29 cellular contexts compared by ENCODE assay signal in genomic region chr5:113240951-113241726, GRCh38.
A peak's percentile ranks its signal among the peaks of the same experiment; 100 is the strongest.
DNase-seq lines count a peak whose midpoint lies in the region; ATAC-seq and TF ChIP-seq lines count a peak whose summit lies in the region.
"Had no signal": no experiment of that assay in that cellular context is flagged by ENCODE, and none has a peak within 500 bp of the region (broad histone marks: within the 10 kb centered on the region; RNA-seq: fewer than 3 reads in every experiment).

No MANE protein-coding gene starts in this region.

- no peak for TF ChIP-seq CTCF in nephron progenitor cell (IDR thresholded peaks at IDR 0.05)

- H3K9me3 Mint-ChIP-seq in stimulated activated naive B cell treated with anti-CD40 and anti-IgM and Interleukin-4, amounts not matched to agents 10 μg/mL and 1 μg/mL and 100 μg/mL, for 72 hours = no peaks in the 10 kb centered on the region
- H3K9me3 Mint-ChIP-seq in nephron progenitor cell = no peaks in the 10 kb centered on the region
- H3K9me3 Mint-ChIP-seq: activated CD4-positive, alpha-beta memory T cell treated with anti-CD3 and anti-CD28 coated beads for 36 hours; activated naive CD4-positive, alpha-beta T cell treated with anti-CD3 and anti-CD28 coated beads, Interleukin-2, amount 10 ng/mL, durations not matched to agents 7 days and 5 days; CD4-positive, alpha-beta memory T cell; effector memory CD8-positive, alpha-beta T cell; memory B cell had no signal

- no peak for DNase-seq in stimulated activated naive B cell treated with anti-CD40 and anti-IgM and Interleukin-4, amounts not matched to agents 10 μg/mL and 1 μg/mL and 100 μg/mL, for 72 hours
- DNase-seq in hypothalamus (lab: John Stamatoyannopoulos, UW) (no peak), nephron progenitor cell (no peak), NCI-H2171 treated with DMSO at 0.1 percent for 48 hours (lab: John Stamatoyannopoulos, UW) (no peak)
- DNase-seq: ACHN; activated CD4-positive, alpha-beta memory T cell treated with anti-CD3 and anti-CD28 coated beads for 36 hours; activated naive CD4-positive, alpha-beta T cell treated with anti-CD3 and anti-CD28 coated beads, Interleukin-2, amount 10 ng/mL, durations not matched to agents 7 days and 5 days; adrenal gland; CD4-positive, alpha-beta memory T cell; central memory CD4-positive, alpha-beta T cell; cortex of kidney; effector memory CD8-positive, alpha-beta T cell; glutamatergic neuron; NCI-H146; NCI-H748 treated with DMSO at 0.1 percent for 48 hours; ovary; Peyer's patch; retina; SHP77 treated with DMSO at 0.1 percent for 48 hours; stimulated activated naive CD4-positive, alpha-beta T cell treated with Interleukin-2 at 50 U/mL for 16 hours; testis; uterus had no signal

- no peaks in the 10 kb centered on the region for H3K36me3 Mint-ChIP-seq in stimulated activated naive B cell treated with anti-CD40 and anti-IgM and Interleukin-4, amounts not matched to agents 10 μg/mL and 1 μg/mL and 100 μg/mL, for 72 hours
- no peaks in the 10 kb centered on the region for H3K36me3 Mint-ChIP-seq in nephron progenitor cell (ENCODE audit: low read depth)
- H3K36me3 Mint-ChIP-seq: activated CD4-positive, alpha-beta memory T cell treated with anti-CD3 and anti-CD28 coated beads for 36 hours; activated naive CD4-positive, alpha-beta T cell treated with anti-CD3 and anti-CD28 coated beads, Interleukin-2, amount 10 ng/mL, durations not matched to agents 7 days and 5 days; memory B cell had no signal

- H3K27me3 Mint-ChIP-seq in stimulated activated naive B cell treated with anti-CD40 and anti-IgM and Interleukin-4, amounts not matched to agents 10 μg/mL and 1 μg/mL and 100 μg/mL, for 72 hours = peaks cover 9 to 18% of the 10 kb centered on the region in 2 donors
- H3K27me3 Mint-ChIP-seq in nephron progenitor cell (ENCODE audit: low read depth, poor library complexity) = no peaks in the 10 kb centered on the region

- H3K27ac Mint-ChIP-seq in stimulated activated naive B cell treated with anti-CD40 and anti-IgM and Interleukin-4, amounts not matched to agents 10 μg/mL and 1 μg/mL and 100 μg/mL, for 72 hours = no peak overlapping the region
- no peak overlapping the region for H3K27ac Mint-ChIP-seq in nephron progenitor cell
- H3K27ac Mint-ChIP-seq: activated CD4-positive, alpha-beta memory T cell treated with anti-CD3 and anti-CD28 coated beads for 36 hours; activated naive CD4-positive, alpha-beta T cell treated with anti-CD3 and anti-CD28 coated beads, Interleukin-2, amount 10 ng/mL, durations not matched to agents 7 days and 5 days; B cell; CD4-positive, alpha-beta memory T cell; effector memory CD8-positive, alpha-beta T cell; memory B cell had no signal

- ATAC-seq in GM18909 (IDR thresholded peaks at IDR 0.05; ENCODE audit: poor library complexity, unreplicated experiment) (peak; percentile 63), GM21619 (IDR thresholded peaks at IDR 0.05; ENCODE audit: unreplicated experiment) (peak; percentile 53), HG03354 (IDR thresholded peaks at IDR 0.05; ENCODE audit: poor library complexity, severe bottlenecking, unreplicated experiment) (peak; percentile 68)
- ATAC-seq in stimulated activated naive B cell treated with anti-CD40 and anti-IgM and Interleukin-4, amounts not matched to agents 10 μg/mL and 1 μg/mL and 100 μg/mL, for 72 hours (replicated peaks) = peak; percentile 55 to 68
- ATAC-seq: activated CD4-positive, CD25-positive, alpha-beta regulatory T cell treated with anti-CD3 and anti-CD28 coated beads, Interleukin-2, amount 50 U/mL, for 24 hours; effector memory CD8-positive, alpha-beta T cell; left lobe of liver had no signal

- no peak overlapping the region for H3K4me3 Mint-ChIP-seq in stimulated activated naive B cell treated with anti-CD40 and anti-IgM and Interleukin-4, amounts not matched to agents 10 μg/mL and 1 μg/mL and 100 μg/mL, for 72 hours
- H3K4me3 Mint-ChIP-seq in nephron progenitor cell = no peak overlapping the region
- H3K4me3 Mint-ChIP-seq: activated CD4-positive, alpha-beta memory T cell treated with anti-CD3 and anti-CD28 coated beads for 36 hours; activated naive CD4-positive, alpha-beta T cell treated with anti-CD3 and anti-CD28 coated beads, Interleukin-2, amount 10 ng/mL, durations not matched to agents 7 days and 5 days; B cell; CD4-positive, alpha-beta memory T cell; effector memory CD8-positive, alpha-beta T cell; memory B cell had no signal

- H3K4me1 Mint-ChIP-seq in stimulated activated naive B cell treated with anti-CD40 and anti-IgM and Interleukin-4, amounts not matched to agents 10 μg/mL and 1 μg/mL and 100 μg/mL, for 72 hours = peaks cover 0 to 1% of the 10 kb centered on the region in 2 donors
- peaks cover 54% of the 10 kb centered on the region for H3K4me1 Mint-ChIP-seq in nephron progenitor cell
- H3K4me1 Mint-ChIP-seq: activated naive CD4-positive, alpha-beta T cell treated with anti-CD3 and anti-CD28 coated beads, Interleukin-2, amount 10 ng/mL, durations not matched to agents 7 days and 5 days had no signal
